In the genomic region with DNA sequence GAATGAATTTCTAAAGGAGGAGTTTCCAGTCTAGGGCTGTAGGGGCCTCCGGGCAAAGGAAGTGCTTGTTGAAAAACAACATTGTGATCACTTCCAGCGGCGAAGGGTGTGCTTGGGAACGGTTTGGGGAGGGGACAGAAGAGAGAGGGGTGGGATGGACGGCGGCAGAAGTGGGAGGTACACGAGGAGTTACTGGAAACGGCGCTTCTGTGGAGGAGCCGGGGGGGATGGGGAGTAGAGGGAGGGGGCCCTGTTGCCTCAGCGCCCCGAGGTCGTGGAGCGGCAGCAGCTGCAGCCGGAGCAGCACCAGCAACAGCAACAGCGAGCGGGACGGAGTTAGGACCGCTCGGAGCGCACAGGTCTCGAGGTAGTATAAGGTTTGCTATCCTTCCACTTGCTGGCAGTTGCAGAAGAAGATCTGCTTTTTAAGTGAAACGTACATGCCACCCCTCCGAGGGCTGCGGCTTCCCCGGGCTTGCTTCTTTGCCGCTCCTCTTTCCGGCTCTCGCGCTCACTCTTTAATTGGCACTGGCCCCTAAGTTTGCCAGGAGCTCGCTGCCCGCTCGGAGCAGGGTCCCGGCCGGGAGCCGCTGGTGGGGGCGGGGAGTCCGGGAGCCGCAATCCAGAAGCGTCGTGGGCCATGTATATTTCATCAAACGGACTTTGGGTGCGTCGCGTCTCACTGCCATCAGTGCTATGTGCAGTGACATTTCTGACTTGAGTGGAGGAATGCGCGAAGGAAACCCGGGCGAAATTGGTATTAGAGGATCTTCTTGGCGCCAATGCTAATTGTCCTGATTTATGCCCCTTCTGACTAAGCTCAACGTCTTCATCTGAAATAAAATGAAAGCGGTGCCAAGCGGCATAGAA, we compare ENCODE assay signal across 8 cellular contexts. TPM values are rescaled to one million over a fixed set of nuclear protein-coding genes. Genes with fewer than 3 reads are reported as not detected.
DNase-seq lines count a peak whose midpoint lies in the region; ATAC-seq and TF ChIP-seq lines count a peak whose summit lies in the region.

No MANE protein-coding gene starts in this region.

- no TSS peak for BruUV-seq in Panc1 (replicated peaks; lab: Mats Ljungman, UMichigan)

- CTCF ChIA-PET in Panc1 (lab: Charles Lee) = interaction anchor here (0.7 kb wide), 1 partner anchor 35 kb away, joined by 3 read pairs; no protein-coding TSS in a partner anchor

- peak overlapping the region; percentile 74 for H3K4me3 Mint-ChIP-seq in chondrocyte (ENCODE audit: unreplicated experiment)
- H3K4me3 Mint-ChIP-seq in stimulated activated naive CD8-positive, alpha-beta T cell treated with anti-CD3 and anti-CD28 coated beads, Interleukin-15, Interleukin-2, amounts not matched to agents 100 ng/mL and 50 ng/mL, for 24 hours = peak overlapping the region; percentile 78

- no peaks in the 10 kb centered on the region for H3K9me3 ChIP-seq in Panc1 (ENCODE audit: control insufficient read depth, insufficient read depth, low read depth, low read length)

- H3K27ac Mint-ChIP-seq in chondrocyte (ENCODE audit: unreplicated experiment) = no peak overlapping the region
- H3K27ac Mint-ChIP-seq in stimulated activated naive CD8-positive, alpha-beta T cell treated with anti-CD3 and anti-CD28 coated beads, Interleukin-15, Interleukin-2, amounts not matched to agents 100 ng/mL and 50 ng/mL, for 24 hours = no peak overlapping the region

- no peaks in the 10 kb centered on the region for H3K9me3 Mint-ChIP-seq in chondrocyte (ENCODE audit: low read depth)
- no peaks in the 10 kb centered on the region for H3K9me3 Mint-ChIP-seq in stimulated activated naive CD8-positive, alpha-beta T cell treated with anti-CD3 and anti-CD28 coated beads, Interleukin-15, Interleukin-2, amounts not matched to agents 100 ng/mL and 50 ng/mL, for 24 hours

- peaks cover 3% of the 10 kb centered on the region; the same call in 1 of the 2 replicates for H3K4me1 ChIP-seq in Panc1 (ENCODE audit: control insufficient read depth, insufficient read depth, low read length)

- peak overlapping the region; percentile 34 to 55 for H3K4me3 ChIP-seq in Panc1 (ENCODE audit: low read depth in 2 of 2, low read length in 2 of 2)

- ATAC-seq in GM21528 (IDR thresholded peaks at IDR 0.05; ENCODE audit: low FRiP score, unreplicated experiment) = peak; percentile 46
- ATAC-seq in Panc1 = peak; percentile 78

- H3K27me3 ChIP-seq in Panc1 (ENCODE audit: control insufficient read depth, insufficient read depth, low read length) = no peaks in the 10 kb centered on the region

- H3K27me3 Mint-ChIP-seq in chondrocyte (ENCODE audit: low read depth) = peaks cover 42% of the 10 kb centered on the region
- peaks cover 77% of the 10 kb centered on the region for H3K27me3 Mint-ChIP-seq in stimulated activated naive CD8-positive, alpha-beta T cell treated with anti-CD3 and anti-CD28 coated beads, Interleukin-15, Interleukin-2, amounts not matched to agents 100 ng/mL and 50 ng/mL, for 24 hours

- DNase-seq in Caki2 (ENCODE audit: low read depth) (peak; percentile 60), Panc1 (ENCODE audit: low read depth, low spot score) (no peak), chondrocyte (ENCODE audit: low spot score) (no peak), kidney tubule cell (ENCODE audit: low spot score) (peak; percentile 84), GM19238 (ENCODE audit: insufficient read length, low spot score) (no peak), SKM-1 (lab: John Stamatoyannopoulos, UW; ENCODE audit: unreplicated experiment) (no peak)

- no peak overlapping the region for H3K27ac ChIP-seq in Panc1 (ENCODE audit: low read length)

- TF ChIP-seq CTCF in Panc1 (IDR thresholded peaks at IDR 0.05) = no peak
- TF ChIP-seq CTCF in chondrocyte (IDR thresholded peaks at IDR 0.05) = no peak

- no peaks in the 10 kb centered on the region for H3K36me3 Mint-ChIP-seq in chondrocyte (ENCODE audit: low read depth)
- no peaks in the 10 kb centered on the region for H3K36me3 Mint-ChIP-seq in stimulated activated naive CD8-positive, alpha-beta T cell treated with anti-CD3 and anti-CD28 coated beads, Interleukin-15, Interleukin-2, amounts not matched to agents 100 ng/mL and 50 ng/mL, for 24 hours (ENCODE audit: low read depth)

- POLR2A ChIA-PET in Panc1 (lab: Charles Lee) = no interaction called here

- no peaks in the 10 kb centered on the region for H3K36me3 ChIP-seq in Panc1 (ENCODE audit: control insufficient read depth, insufficient read depth, low read length)

- peaks cover 20% of the 10 kb centered on the region for H3K4me1 Mint-ChIP-seq in chondrocyte (ENCODE audit: low read depth)
- peaks cover 21% of the 10 kb centered on the region for H3K4me1 Mint-ChIP-seq in stimulated activated naive CD8-positive, alpha-beta T cell treated with anti-CD3 and anti-CD28 coated beads, Interleukin-15, Interleukin-2, amounts not matched to agents 100 ng/mL and 50 ng/mL, for 24 hours (ENCODE audit: low read depth)

- in situ Hi-C loops in Caki2 (cut with HindIII; ENCODE audit: low pct_unique_long_range_greater_than_20kb, low sequenced_read_pairs) = no loop called here
- in situ Hi-C loops in Panc1 (cut with HindIII; ENCODE audit: low pct_unique_long_range_greater_than_20kb, low sequenced_read_pairs) = no loop called here

- intact Hi-C loops in Panc1 (cut with micrococcal nuclease; ENCODE audit: unreplicated experiment) = loop anchor here (10.0 kb wide), 1 partner anchor 845 kb away; no protein-coding TSS in a partner anchor

RNA-seq across cellular contexts. Expression of gene NTNG1, which starts 0.8 kb away (rescaled TPM):
- total RNA-seq in Caki2 (2014; rRNA removed; shearing (Covaris generic); ENCODE audit: low replicate concordance) = 0.41 and 2.2 TPM in 2 replicates
- total RNA-seq in Panc1 (2021; ENCODE audit: unreplicated experiment) (0.13 TPM), chondrocyte (not detected in 3 replicates)
- polyA plus RNA-seq in Panc1 (2012; ENCODE audit: insufficient read length) = not detected

Comparison
In these comparisons a context has a peak if more than half of its experiments do, and no peak if none do; other contexts are left out.
1. DNase-seq: peak in Caki2 (single experiment) and kidney tubule cell (single experiment); none in Panc1 (single experiment), chondrocyte (single experiment), GM19238 (single experiment) and SKM-1 (single experiment).